ENCODE assay signal across 1 cellular context in genomic region chr11:537622-538430, GRCh38.
TF ChIP-seq lines count a peak whose summit lies in the region.

No MANE protein-coding gene starts in this region.

TF ChIP-seq in HepG2, 621 proteins besides CTCF, POLR2A, EP300 and RAD21 (continues in another document):
- no peak; the same call in 1 of the 2 replicates for TF ChIP-seq TBX2 (CRISPR knock-in tag; IDR thresholded peaks at IDR 0.05; ENCODE audit: borderline replicate concordance)
- TF ChIP-seq ZNF329 (CRISPR knock-in tag; IDR thresholded peaks at IDR 0.05; ENCODE audit: low read depth) = no peak
- no peak for TF ChIP-seq ZNF451 (CRISPR knock-in tag; IDR thresholded peaks at IDR 0.05)
- TF ChIP-seq LCORL (IDR thresholded peaks at IDR 0.05) = no peak
- TF ChIP-seq LCORL (CRISPR knock-in tag; IDR thresholded peaks at IDR 0.05) = no peak
- TF ChIP-seq ZNF772 (CRISPR knock-in tag; IDR thresholded peaks at IDR 0.05) = 0 out of 2 replicates have a peak, but pooled peaks have one; percentile 55
- TF ChIP-seq ZNF850 (CRISPR knock-in tag; conservative IDR thresholded peaks at IDR 0.05) = no peak
- TF ChIP-seq ZNF883 (CRISPR knock-in tag; IDR thresholded peaks at IDR 0.05; ENCODE audit: not compliant biosample characterization) = no peak
- TF ChIP-seq ZNF101 (CRISPR knock-in tag; IDR thresholded peaks at IDR 0.05; ENCODE audit: borderline replicate concordance, low read depth) = no peak
- TF ChIP-seq RCOR2 (CRISPR knock-in tag; IDR thresholded peaks at IDR 0.05) = no peak
- TF ChIP-seq PRDM10 (CRISPR knock-in tag; IDR thresholded peaks at IDR 0.05; ENCODE audit: low read depth) = no peak
- no peak for TF ChIP-seq RFXANK (CRISPR knock-in tag; IDR thresholded peaks at IDR 0.05)
- TF ChIP-seq, protein P1, sequence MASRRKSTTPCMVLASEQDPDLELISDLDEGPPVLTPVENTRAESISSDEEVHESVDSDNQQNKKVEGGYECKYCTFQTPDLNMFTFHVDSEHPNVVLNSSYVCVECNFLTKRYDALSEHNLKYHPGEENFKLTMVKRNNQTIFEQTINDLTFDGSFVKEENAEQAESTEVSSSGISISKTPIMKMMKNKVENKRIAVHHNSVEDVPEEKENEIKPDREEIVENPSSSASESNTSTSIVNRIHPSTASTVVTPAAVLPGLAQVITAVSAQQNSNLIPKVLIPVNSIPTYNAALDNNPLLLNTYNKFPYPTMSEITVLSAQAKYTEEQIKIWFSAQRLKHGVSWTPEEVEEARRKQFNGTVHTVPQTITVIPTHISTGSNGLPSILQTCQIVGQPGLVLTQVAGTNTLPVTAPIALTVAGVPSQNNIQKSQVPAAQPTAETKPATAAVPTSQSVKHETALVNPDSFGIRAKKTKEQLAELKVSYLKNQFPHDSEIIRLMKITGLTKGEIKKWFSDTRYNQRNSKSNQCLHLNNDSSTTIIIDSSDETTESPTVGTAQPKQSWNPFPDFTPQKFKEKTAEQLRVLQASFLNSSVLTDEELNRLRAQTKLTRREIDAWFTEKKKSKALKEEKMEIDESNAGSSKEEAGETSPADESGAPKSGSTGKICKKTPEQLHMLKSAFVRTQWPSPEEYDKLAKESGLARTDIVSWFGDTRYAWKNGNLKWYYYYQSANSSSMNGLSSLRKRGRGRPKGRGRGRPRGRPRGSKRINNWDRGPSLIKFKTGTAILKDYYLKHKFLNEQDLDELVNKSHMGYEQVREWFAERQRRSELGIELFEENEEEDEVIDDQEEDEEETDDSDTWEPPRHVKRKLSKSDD (CRISPR knock-in tag; IDR thresholded peaks at IDR 0.05; ENCODE audit: low read depth) = no peak
- no peak for TF ChIP-seq ZNF598 (CRISPR knock-in tag; IDR thresholded peaks at IDR 0.05; ENCODE audit: borderline replicate concordance)
- TF ChIP-seq ATF3 (CRISPR knock-in tag; IDR thresholded peaks at IDR 0.05) = no peak
- TF ChIP-seq ZNF639 (CRISPR knock-in tag; conservative IDR thresholded peaks at IDR 0.05) = no peak
- TF ChIP-seq, protein P2, sequence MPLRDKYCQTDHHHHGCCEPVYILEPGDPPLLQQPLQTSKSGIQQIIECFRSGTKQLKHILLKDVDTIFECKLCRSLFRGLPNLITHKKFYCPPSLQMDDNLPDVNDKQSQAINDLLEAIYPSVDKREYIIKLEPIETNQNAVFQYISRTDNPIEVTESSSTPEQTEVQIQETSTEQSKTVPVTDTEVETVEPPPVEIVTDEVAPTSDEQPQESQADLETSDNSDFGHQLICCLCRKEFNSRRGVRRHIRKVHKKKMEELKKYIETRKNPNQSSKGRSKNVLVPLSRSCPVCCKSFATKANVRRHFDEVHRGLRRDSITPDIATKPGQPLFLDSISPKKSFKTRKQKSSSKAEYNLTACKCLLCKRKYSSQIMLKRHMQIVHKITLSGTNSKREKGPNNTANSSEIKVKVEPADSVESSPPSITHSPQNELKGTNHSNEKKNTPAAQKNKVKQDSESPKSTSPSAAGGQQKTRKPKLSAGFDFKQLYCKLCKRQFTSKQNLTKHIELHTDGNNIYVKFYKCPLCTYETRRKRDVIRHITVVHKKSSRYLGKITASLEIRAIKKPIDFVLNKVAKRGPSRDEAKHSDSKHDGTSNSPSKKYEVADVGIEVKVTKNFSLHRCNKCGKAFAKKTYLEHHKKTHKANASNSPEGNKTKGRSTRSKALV (CRISPR knock-in tag; IDR thresholded peaks at IDR 0.05) = no peak
- TF ChIP-seq NR2F1 (CRISPR knock-in tag; IDR thresholded peaks at IDR 0.05) = no peak
- TF ChIP-seq, protein P3, sequence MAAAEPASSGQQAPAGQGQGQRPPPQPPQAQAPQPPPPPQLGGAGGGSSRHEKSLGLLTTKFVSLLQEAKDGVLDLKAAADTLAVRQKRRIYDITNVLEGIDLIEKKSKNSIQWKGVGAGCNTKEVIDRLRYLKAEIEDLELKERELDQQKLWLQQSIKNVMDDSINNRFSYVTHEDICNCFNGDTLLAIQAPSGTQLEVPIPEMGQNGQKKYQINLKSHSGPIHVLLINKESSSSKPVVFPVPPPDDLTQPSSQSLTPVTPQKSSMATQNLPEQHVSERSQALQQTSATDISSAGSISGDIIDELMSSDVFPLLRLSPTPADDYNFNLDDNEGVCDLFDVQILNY (CRISPR knock-in tag; conservative IDR thresholded peaks at IDR 0.05) = no peak
- no peak for TF ChIP-seq CCDC6 (CRISPR knock-in tag; IDR thresholded peaks at IDR 0.05)
- peak; percentile 42 to 43; a peak in 2 of 4 replicates for TF ChIP-seq MAFK (conservative IDR thresholded peaks at IDR 0.05 in 1 of 2, IDR thresholded peaks at IDR 0.05 in 1 of 2; ENCODE audit: low read length in 2 of 2)
- TF ChIP-seq MTA1 (CRISPR knock-in tag; IDR thresholded peaks at IDR 0.05; ENCODE audit: borderline replicate concordance) = no peak
- TF ChIP-seq KMT2A (CRISPR knock-in tag; IDR thresholded peaks at IDR 0.05) = no peak
- TF ChIP-seq KLF15 (CRISPR knock-in tag; IDR thresholded peaks at IDR 0.05; ENCODE audit: borderline replicate concordance) = no peak
- 0 out of 2 replicates have a peak, but pooled peaks have one; percentile 29 for TF ChIP-seq HBP1 (CRISPR knock-in tag; IDR thresholded peaks at IDR 0.05; ENCODE audit: low read depth)
- TF ChIP-seq MAFG (CRISPR knock-in tag; IDR thresholded peaks at IDR 0.05) = no peak
- no peak for TF ChIP-seq EEA1 (CRISPR knock-in tag; IDR thresholded peaks at IDR 0.05; ENCODE audit: borderline replicate concordance)
- TF ChIP-seq, protein P4, sequence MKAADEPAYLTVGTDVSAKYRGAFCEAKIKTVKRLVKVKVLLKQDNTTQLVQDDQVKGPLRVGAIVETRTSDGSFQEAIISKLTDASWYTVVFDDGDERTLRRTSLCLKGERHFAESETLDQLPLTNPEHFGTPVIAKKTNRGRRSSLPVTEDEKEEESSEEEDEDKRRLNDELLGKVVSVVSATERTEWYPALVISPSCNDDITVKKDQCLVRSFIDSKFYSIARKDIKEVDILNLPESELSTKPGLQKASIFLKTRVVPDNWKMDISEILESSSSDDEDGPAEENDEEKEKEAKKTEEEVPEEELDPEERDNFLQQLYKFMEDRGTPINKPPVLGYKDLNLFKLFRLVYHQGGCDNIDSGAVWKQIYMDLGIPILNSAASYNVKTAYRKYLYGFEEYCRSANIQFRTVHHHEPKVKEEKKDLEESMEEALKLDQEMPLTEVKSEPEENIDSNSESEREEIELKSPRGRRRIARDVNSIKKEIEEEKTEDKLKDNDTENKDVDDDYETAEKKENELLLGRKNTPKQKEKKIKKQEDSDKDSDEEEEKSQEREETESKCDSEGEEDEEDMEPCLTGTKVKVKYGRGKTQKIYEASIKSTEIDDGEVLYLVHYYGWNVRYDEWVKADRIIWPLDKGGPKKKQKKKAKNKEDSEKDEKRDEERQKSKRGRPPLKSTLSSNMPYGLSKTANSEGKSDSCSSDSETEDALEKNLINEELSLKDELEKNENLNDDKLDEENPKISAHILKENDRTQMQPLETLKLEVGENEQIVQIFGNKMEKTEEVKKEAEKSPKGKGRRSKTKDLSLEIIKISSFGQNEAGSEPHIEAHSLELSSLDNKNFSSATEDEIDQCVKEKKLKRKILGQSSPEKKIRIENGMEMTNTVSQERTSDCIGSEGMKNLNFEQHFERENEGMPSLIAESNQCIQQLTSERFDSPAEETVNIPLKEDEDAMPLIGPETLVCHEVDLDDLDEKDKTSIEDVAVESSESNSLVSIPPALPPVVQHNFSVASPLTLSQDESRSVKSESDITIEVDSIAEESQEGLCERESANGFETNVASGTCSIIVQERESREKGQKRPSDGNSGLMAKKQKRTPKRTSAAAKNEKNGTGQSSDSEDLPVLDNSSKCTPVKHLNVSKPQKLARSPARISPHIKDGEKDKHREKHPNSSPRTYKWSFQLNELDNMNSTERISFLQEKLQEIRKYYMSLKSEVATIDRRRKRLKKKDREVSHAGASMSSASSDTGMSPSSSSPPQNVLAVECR (CRISPR knock-in tag; IDR thresholded peaks at IDR 0.05; ENCODE audit: borderline replicate concordance) = 0 out of 2 replicates have a peak, but pooled peaks have one; percentile 8
- TF ChIP-seq NFE2L1 (CRISPR knock-in tag; IDR thresholded peaks at IDR 0.05; ENCODE audit: borderline replicate concordance) = no peak
- no peak for TF ChIP-seq ZFX (CRISPR knock-in tag; IDR thresholded peaks at IDR 0.05; ENCODE audit: low read depth)
- no peak for TF ChIP-seq NR2F6 (IDR thresholded peaks at IDR 0.05)
- TF ChIP-seq NR2F6 (CRISPR knock-in tag; IDR thresholded peaks at IDR 0.05) = no peak
- peak; percentile 4; the same call in 1 of the 2 replicates for TF ChIP-seq FOXC1 (CRISPR knock-in tag; IDR thresholded peaks at IDR 0.05; ENCODE audit: borderline replicate concordance)
- TF ChIP-seq ZNF337 (CRISPR knock-in tag; IDR thresholded peaks at IDR 0.05; ENCODE audit: borderline replicate concordance, low read depth) = no peak
- TF ChIP-seq, protein P5, sequence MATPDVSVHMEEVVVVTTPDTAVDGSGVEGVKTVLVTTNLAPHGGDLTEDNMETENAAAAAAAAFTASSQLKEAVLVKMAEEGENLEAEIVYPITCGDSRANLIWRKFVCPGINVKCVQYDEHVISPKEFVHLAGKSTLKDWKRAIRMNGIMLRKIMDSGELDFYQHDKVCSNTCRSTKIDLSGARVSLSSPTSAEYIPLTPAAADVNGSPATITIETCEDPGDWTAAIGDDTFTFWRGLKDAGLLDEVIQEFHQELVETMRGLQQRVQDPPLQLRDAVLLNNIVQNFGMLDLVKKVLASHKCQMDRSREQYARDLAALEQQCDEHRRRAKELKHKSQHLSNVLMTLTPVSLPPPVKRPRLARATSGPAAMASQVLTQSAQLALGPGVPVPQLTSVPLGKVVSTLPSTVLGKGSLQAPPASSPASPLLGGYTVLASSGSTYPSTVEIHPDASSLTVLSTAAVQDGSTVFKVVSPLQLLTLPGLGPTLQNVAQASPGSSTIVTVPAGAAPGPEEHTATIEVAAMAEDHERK (CRISPR knock-in tag; IDR thresholded peaks at IDR 0.05; ENCODE audit: low read depth) = no peak
- TF ChIP-seq RNF2 (conservative IDR thresholded peaks at IDR 0.05; ENCODE audit: low read depth) = no peak
- TF ChIP-seq, protein P6, sequence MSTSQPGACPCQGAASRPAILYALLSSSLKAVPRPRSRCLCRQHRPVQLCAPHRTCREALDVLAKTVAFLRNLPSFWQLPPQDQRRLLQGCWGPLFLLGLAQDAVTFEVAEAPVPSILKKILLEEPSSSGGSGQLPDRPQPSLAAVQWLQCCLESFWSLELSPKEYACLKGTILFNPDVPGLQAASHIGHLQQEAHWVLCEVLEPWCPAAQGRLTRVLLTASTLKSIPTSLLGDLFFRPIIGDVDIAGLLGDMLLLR (CRISPR knock-in tag; IDR thresholded peaks at IDR 0.05) = no peak
- TF ChIP-seq WIZ (CRISPR knock-in tag; IDR thresholded peaks at IDR 0.05) = no peak
- TF ChIP-seq SMAD1 (CRISPR knock-in tag; IDR thresholded peaks at IDR 0.05; ENCODE audit: borderline replicate concordance, low read depth) = no peak
- TF ChIP-seq ZNF343 (CRISPR knock-in tag; IDR thresholded peaks at IDR 0.05) = no peak
- no peak for TF ChIP-seq YEATS4 (CRISPR knock-in tag; IDR thresholded peaks at IDR 0.05; ENCODE audit: borderline replicate concordance)
- no peak for TF ChIP-seq ZNF556 (CRISPR knock-in tag; IDR thresholded peaks at IDR 0.05; ENCODE audit: borderline replicate concordance)
- no peak for TF ChIP-seq ZNF737 (CRISPR knock-in tag; IDR thresholded peaks at IDR 0.05; ENCODE audit: borderline replicate concordance)
- no peak for TF ChIP-seq MYC (CRISPR knock-in tag; IDR thresholded peaks at IDR 0.05; ENCODE audit: borderline replicate concordance)
- no peak for TF ChIP-seq GZF1 (CRISPR knock-in tag; IDR thresholded peaks at IDR 0.05)
